Comparison of ENCODE assay signal across 17 cellular contexts in the genomic region with DNA sequence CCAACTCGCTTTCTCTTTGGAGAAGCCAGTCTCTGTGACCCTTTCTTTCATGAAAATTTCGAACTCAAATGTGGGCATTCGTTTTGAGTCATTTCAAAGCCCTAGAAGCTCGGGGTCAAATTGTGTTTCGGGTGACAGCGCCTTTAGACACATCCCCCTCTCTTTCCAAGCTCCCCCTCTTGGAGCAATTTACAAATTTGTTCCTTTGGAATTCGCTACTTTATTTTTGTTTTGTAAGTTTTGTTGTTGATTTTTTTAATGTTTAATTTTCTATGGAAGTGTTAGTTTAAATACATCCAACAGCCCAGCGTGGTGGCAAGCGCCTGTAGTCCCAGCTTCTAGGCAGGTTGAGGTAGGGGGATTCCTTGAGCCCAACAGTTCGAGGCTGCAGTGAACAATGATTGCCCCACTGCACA. TPM values are rescaled to one million over a fixed set of nuclear protein-coding genes. Genes with fewer than 3 reads are reported as not detected.
DNase-seq lines count a peak whose midpoint lies in the region; ATAC-seq and TF ChIP-seq lines count a peak whose summit lies in the region.
"Had no signal": no experiment of that assay in that cellular context is flagged by ENCODE, and none has a peak within 500 bp of the region (broad histone marks: within the 10 kb centered on the region; RNA-seq: fewer than 3 reads in every experiment).

No MANE protein-coding gene starts in this region.

- H3K4me3 Mint-ChIP-seq in WTC11 (peak overlapping the region; percentile 66), immature natural killer cell (peak overlapping the region in 4 of 5 donors; percentile 15 to 49 (median 28)), mesothelial cell of epicardium (no peak overlapping the region)
- peak overlapping the region; percentile 74 to 88 for H3K4me3 Mint-ChIP-seq in stimulated activated naive CD8-positive, alpha-beta T cell treated with anti-CD3 and anti-CD28 coated beads, Interleukin-15, amount 100 ng/mL, for 72 hours
- H3K4me3 Mint-ChIP-seq: activated CD4-positive, alpha-beta memory T cell treated with anti-CD3 and anti-CD28 coated beads for 36 hours had no signal

- ATAC-seq in WTC11 = no peak
- no peak for ATAC-seq in stimulated activated naive CD8-positive, alpha-beta T cell treated with anti-CD3 and anti-CD28 coated beads, Interleukin-15, amount 100 ng/mL, for 72 hours

- TF ChIP-seq CTCF in WTC11 (IDR thresholded peaks at IDR 0.05) = no peak
- no peak for TF ChIP-seq CTCF in mesothelial cell of epicardium (IDR thresholded peaks at IDR 0.05; ENCODE audit: unreplicated experiment)

- H3K27me3 Mint-ChIP-seq in WTC11 (ENCODE audit: low read depth) (peaks cover 79% of the 10 kb centered on the region), immature natural killer cell (ENCODE audit: low read depth in 3 of 3) (peaks cover 14 to 24% (median 24%) of the 10 kb centered on the region in 3 donors), mesothelial cell of epicardium (ENCODE audit: low read depth) (peaks cover 90% of the 10 kb centered on the region)
- peaks cover 91% of the 10 kb centered on the region for H3K27me3 Mint-ChIP-seq in stimulated activated naive CD8-positive, alpha-beta T cell treated with anti-CD3 and anti-CD28 coated beads, Interleukin-15, amount 100 ng/mL, for 72 hours

- no peaks in the 10 kb centered on the region for H3K36me3 Mint-ChIP-seq in WTC11
- H3K36me3 Mint-ChIP-seq in immature natural killer cell = no peaks in the 10 kb centered on the region
- H3K36me3 Mint-ChIP-seq in mesothelial cell of epicardium = no peaks in the 10 kb centered on the region
- H3K36me3 Mint-ChIP-seq: activated CD4-positive, alpha-beta memory T cell treated with anti-CD3 and anti-CD28 coated beads for 36 hours had no signal

- H3K9me3 Mint-ChIP-seq in WTC11 (no peaks in the 10 kb centered on the region), immature natural killer cell (no peaks in the 10 kb centered on the region), mesothelial cell of epicardium (no peaks in the 10 kb centered on the region)
- H3K9me3 Mint-ChIP-seq in stimulated activated naive CD8-positive, alpha-beta T cell treated with anti-CD3 and anti-CD28 coated beads, Interleukin-15, amount 100 ng/mL, for 72 hours = no peaks in the 10 kb centered on the region
- H3K9me3 Mint-ChIP-seq: activated CD4-positive, alpha-beta memory T cell treated with anti-CD3 and anti-CD28 coated beads for 36 hours had no signal

- peaks cover 45% of the 10 kb centered on the region for H3K4me1 Mint-ChIP-seq in WTC11
- peaks cover 25 to 32% of the 10 kb centered on the region in 2 donors for H3K4me1 Mint-ChIP-seq in immature natural killer cell
- H3K4me1 Mint-ChIP-seq in stimulated activated naive CD8-positive, alpha-beta T cell treated with anti-CD3 and anti-CD28 coated beads, Interleukin-15, amount 100 ng/mL, for 72 hours = peaks cover 62% of the 10 kb centered on the region
- peaks cover 13% of the 10 kb centered on the region for H3K4me1 Mint-ChIP-seq in mesothelial cell of epicardium

- H3K27ac Mint-ChIP-seq in WTC11 = no peak overlapping the region
- H3K27ac Mint-ChIP-seq in immature natural killer cell = no peak overlapping the region
- H3K27ac Mint-ChIP-seq in stimulated activated naive CD8-positive, alpha-beta T cell treated with anti-CD3 and anti-CD28 coated beads, Interleukin-15, amount 100 ng/mL, for 72 hours = no peak overlapping the region
- H3K27ac Mint-ChIP-seq in mesothelial cell of epicardium = no peak overlapping the region
- H3K27ac Mint-ChIP-seq: activated CD4-positive, alpha-beta memory T cell treated with anti-CD3 and anti-CD28 coated beads for 36 hours had no signal

- POLR2A ChIA-PET in WTC11 (lab: Charles Lee) = interaction anchor here (0.8 to 2.3 kb wide), 2 partner anchors 11 to 48 kb away, joined by 3 to 7 read pairs; no protein-coding TSS in a partner anchor

- DNase-seq in activated CD8-positive, alpha-beta memory T cell treated with anti-CD3 and anti-CD28 coated beads, Interleukin-2, amount 50 U/mL, for 48 hours = peak; percentile 40
- DNase-seq in activated CD8-positive, alpha-beta memory T cell treated with anti-CD3 and anti-CD28 coated beads for 24 hours = no peak
- no peak for DNase-seq in WTC11 (ENCODE audit: low spot score)
- DNase-seq in immature natural killer cell = no peak
- no peak for DNase-seq in stimulated activated naive CD8-positive, alpha-beta T cell treated with anti-CD3 and anti-CD28 coated beads, Interleukin-15, amount 100 ng/mL, for 72 hours
- no peak for DNase-seq in mesothelial cell of epicardium (ENCODE audit: low spot score in 2 of 2, unreplicated experiment in 2 of 2)
- no peak for DNase-seq in effector CD4-positive, alpha-beta T cell
- DNase-seq in stimulated activated CD4-positive, alpha-beta T cell treated with anti-CD3 and anti-CD28 coated beads, Interleukin-2, amount 100 ng/mL, for 24 hours = no peak
- DNase-seq: activated CD4-positive, alpha-beta memory T cell treated with anti-CD3 and anti-CD28 coated beads for 36 hours; effector CD8-positive, alpha-beta T cell; NCI-H1417; NK-92 treated with Interleukin-12 subunit alpha and Interleukin-12 subunit beta, amount 100 ng/mL, for 24 hours; occipital lobe; SHP77; stimulated activated naive CD4-positive, alpha-beta T cell treated with Interleukin-2 at 50 U/mL for 16 hours; T1000 had no signal

- CTCF ChIA-PET in WTC11 (lab: Charles Lee) = interaction anchor here (1.0 to 6.8 kb wide), 10 partner anchors 9 to 277 kb away, joined by 3 to 42 read pairs (median 5); no protein-coding TSS in a partner anchor

TF ChIP-seq in WTC11, 78 proteins besides CTCF, POLR2A, EP300 and RAD21:
- TF ChIP-seq, protein P1, sequence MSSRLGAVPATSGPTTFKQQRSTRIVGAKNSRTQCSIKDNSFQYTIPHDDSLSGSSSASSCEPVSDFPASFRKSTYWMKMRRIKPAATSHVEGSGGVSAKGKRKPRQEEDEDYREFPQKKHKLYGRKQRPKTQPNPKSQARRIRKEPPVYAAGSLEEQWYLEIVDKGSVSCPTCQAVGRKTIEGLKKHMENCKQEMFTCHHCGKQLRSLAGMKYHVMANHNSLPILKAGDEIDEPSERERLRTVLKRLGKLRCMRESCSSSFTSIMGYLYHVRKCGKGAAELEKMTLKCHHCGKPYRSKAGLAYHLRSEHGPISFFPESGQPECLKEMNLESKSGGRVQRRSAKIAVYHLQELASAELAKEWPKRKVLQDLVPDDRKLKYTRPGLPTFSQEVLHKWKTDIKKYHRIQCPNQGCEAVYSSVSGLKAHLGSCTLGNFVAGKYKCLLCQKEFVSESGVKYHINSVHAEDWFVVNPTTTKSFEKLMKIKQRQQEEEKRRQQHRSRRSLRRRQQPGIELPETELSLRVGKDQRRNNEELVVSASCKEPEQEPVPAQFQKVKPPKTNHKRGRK (CRISPR knock-in tag; IDR thresholded peaks at IDR 0.05; ENCODE audit: borderline replicate concordance) = no peak

RNA-seq across cellular contexts. Expression of a gene that starts 4.6 kb away (rescaled TPM):
- total RNA-seq in WTC11 (2021) (8.9 to 10.6 TPM (median 9.0 TPM) in 3 replicates), mesothelial cell of epicardium (0.16 TPM in 1 of 3 replicates, not detected in the others)
- not detected for polyA plus RNA-seq in immature natural killer cell
- total RNA-seq: lung microvascular endothelial cell, occipital lobe had no signal
